In genomic region chr12:27619308-27619707, GRCh38 we compare ENCODE assay signal across 9 cellular contexts.
DNase-seq lines count a peak whose midpoint lies in the region; ATAC-seq, FAIRE-seq and TF ChIP-seq lines count a peak whose summit lies in the region.
"Had no signal": no experiment of that assay in that cellular context is flagged by ENCODE, and none has a peak within 500 bp of the region (broad histone marks: within the 10 kb centered on the region; RNA-seq: fewer than 3 reads in every experiment).

No MANE protein-coding gene starts in this region.

- H3K36me3 ChIP-seq in pancreas = no peaks in the 10 kb centered on the region

- TF ChIP-seq CTCF in choroid plexus epithelial cell (conservative IDR thresholded peaks at IDR 0.05; ENCODE audit: low read depth, low read length) (no peak), pancreas (IDR thresholded peaks at IDR 0.05) (no peak)

- no peaks in the 10 kb centered on the region for H3K4me1 ChIP-seq in pancreas

- ATAC-seq in pancreas (peak in 3 of 4 donors; percentile 25 to 65 (median 51)), GM21360 (IDR thresholded peaks at IDR 0.05; ENCODE audit: unreplicated experiment) (no peak), HG02973 (IDR thresholded peaks at IDR 0.05; ENCODE audit: unreplicated experiment) (no peak)

- H3K4me3 ChIP-seq in choroid plexus epithelial cell (ENCODE audit: low read depth, low read length) = no peak overlapping the region
- H3K4me3 ChIP-seq in pancreas = no peak overlapping the region

- no peaks in the 10 kb centered on the region for H3K9me3 ChIP-seq in pancreas

- DNase-seq in GM04504 (ENCODE audit: low read depth) = peak; percentile 75
- DNase-seq in NOMO-1 (lab: John Stamatoyannopoulos, UW; ENCODE audit: unreplicated experiment in 2 of 2) = peak; percentile 42 to 85
- DNase-seq in choroid plexus epithelial cell (ENCODE audit: low read depth) = peak; percentile 86
- DNase-seq in pancreas = no peak
- DNase-seq in SKM-1 treated with dmso at 0.1 percent for 144 hours (lab: John Stamatoyannopoulos, UW; ENCODE audit: unreplicated experiment) = no peak
- no peak for DNase-seq in effector CD8-positive, alpha-beta T cell (lab: John Stamatoyannopoulos, UW)
- DNase-seq: amygdala had no signal

- no peak overlapping the region for H3K27ac ChIP-seq in pancreas

- intact Hi-C loops in pancreas (cut with DNase I) = no loop called here

- no peaks in the 10 kb centered on the region for H3K27me3 ChIP-seq in pancreas

- FAIRE-seq in pancreas (lab: Jason Lieb, UNC) = no peak

Comparison
In these comparisons a context has a peak if more than half of its experiments do, and no peak if none do; other contexts are left out.
1. DNase-seq: peak in GM04504 (single experiment), NOMO-1 (2 of 2) and choroid plexus epithelial cell (single experiment); none in pancreas (0 of 6), SKM-1 treated with dmso at 0.1 percent for 144 hours (single experiment) and effector CD8-positive, alpha-beta T cell (single experiment).
2. ATAC-seq: peak in pancreas (3 of 4); none in GM21360 (single experiment) and HG02973 (single experiment).